9 cellular contexts compared by ENCODE assay signal in the genomic region with DNA sequence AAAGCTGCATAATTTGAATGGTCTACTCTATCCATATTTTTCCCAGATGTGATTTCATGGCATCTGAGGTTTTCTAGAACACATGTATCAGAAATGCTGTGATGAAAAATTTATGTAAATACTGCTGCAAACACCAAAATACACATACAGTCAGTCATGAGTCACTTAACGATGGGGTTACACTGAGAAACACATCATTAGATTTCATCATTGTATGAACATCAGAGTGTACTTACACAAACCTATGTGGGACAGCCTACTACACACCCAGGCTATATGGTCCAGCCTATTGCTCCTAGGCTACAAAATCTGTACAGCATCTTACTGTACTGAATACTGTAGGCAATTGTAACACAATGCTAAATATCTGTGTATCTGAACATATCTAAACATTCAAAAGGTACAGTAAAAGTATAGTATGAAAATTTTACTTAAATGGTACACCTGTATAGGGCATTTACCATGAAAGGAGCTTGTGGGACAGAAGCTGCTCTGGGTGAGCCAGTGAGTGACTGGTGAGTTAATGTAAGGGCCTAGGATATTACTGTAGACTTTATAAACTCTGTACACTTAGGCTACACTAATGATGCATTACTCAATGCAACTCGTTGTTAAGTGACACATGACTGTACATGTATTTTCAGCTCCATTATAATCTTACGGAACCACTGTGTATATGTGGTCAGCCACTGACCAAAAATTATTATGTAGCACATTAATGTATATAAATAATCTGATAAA. TPM values are rescaled to one million over a fixed set of nuclear protein-coding genes. Genes with fewer than 3 reads are reported as not detected.
DNase-seq lines count a peak whose midpoint lies in the region; ATAC-seq, FAIRE-seq and TF ChIP-seq lines count a peak whose summit lies in the region.
"Had no signal": no experiment of that assay in that cellular context is flagged by ENCODE, and none has a peak within 500 bp of the region (broad histone marks: within the 10 kb centered on the region; RNA-seq: fewer than 3 reads in every experiment).

No MANE protein-coding gene starts in this region.

- no peaks in the 10 kb centered on the region for H3K9me3 ChIP-seq in HEK293 (ENCODE audit: control insufficient read depth, insufficient read depth, low read depth, low read length)
- H3K9me3 ChIP-seq in keratinocyte (ENCODE audit: control insufficient read depth, low read depth, low read length), result no peaks in the 10 kb centered on the region
- H3K9me3 ChIP-seq: tibial nerve had no signal

- H3K27ac Mint-ChIP-seq in activated CD8-positive, alpha-beta T cell treated with anti-CD3 and anti-CD28 coated beads, Interleukin-2, amount 10 ng/mL, durations not matched to agents 7 days and 5 days, result no peak overlapping the region

- H3K27ac ChIP-seq in HEK293 (ENCODE audit: extremely low read depth, low read depth, low read length) (no peak overlapping the region), keratinocyte (ENCODE audit: control insufficient read depth, insufficient read depth, low read length) (peak overlapping the region; percentile 81)
- H3K27ac ChIP-seq: tibial nerve had no signal

- peak; percentile 79 for FAIRE-seq in keratinocyte (lab: Jason Lieb, UNC)

- no peak overlapping the region for H2AFZ ChIP-seq in keratinocyte (ENCODE audit: control insufficient read depth, low read length)

- peak; percentile 34 for DNase-seq in AG20443 (ENCODE audit: low spot score)
- DNase-seq in activated CD8-positive, alpha-beta T cell treated with anti-CD3 and anti-CD28 coated beads, Interleukin-2, amount 10 ng/mL, durations not matched to agents 7 days and 5 days, result no peak
- DNase-seq in keratinocyte (ENCODE audit: low read depth, low spot score), result no peak
- no peak for DNase-seq in activated gamma-delta T cell treated with Interleukin-2 at 50 U/mL for 16 hours
- no peak for DNase-seq in SKM-1 treated with dmso at 0.1 percent for 144 hours (lab: John Stamatoyannopoulos, UW; ENCODE audit: unreplicated experiment)
- no peak for DNase-seq in cortex of kidney (lab: John Stamatoyannopoulos, UW)

- H3K4me3 ChIP-seq in HEK293 (ENCODE audit: low read depth, low read length), result no peak overlapping the region
- H3K4me3 ChIP-seq in keratinocyte (ENCODE audit: control insufficient read depth in 2 of 3, extremely low read depth in 1 of 3, insufficient read depth in 2 of 3, low read depth in 1 of 3, low read length in 3 of 3), result no peak overlapping the region
- H3K4me3 ChIP-seq: tibial nerve had no signal

- CTCF ChIA-PET in HEK293 (lab: Yijun Ruan, JAX), result interaction anchor here (0.6 to 2.3 kb wide), 5 partner anchors 10 to 250 kb away, joined by 3 to 6 read pairs (median 3); no protein-coding TSS in a partner anchor
- CTCF ChIA-PET in activated CD8-positive, alpha-beta T cell treated with anti-CD3 and anti-CD28 coated beads, Interleukin-2, amount 10 ng/mL, durations not matched to agents 7 days and 5 days (lab: Charles Lee), result interaction anchor here (0.7 to 1.6 kb wide), 4 partner anchors 13 to 580 kb away, joined by 3 to 5 read pairs (median 3); no protein-coding TSS in a partner anchor

- peak overlapping the region; percentile 4 for H3K4me2 ChIP-seq in keratinocyte (ENCODE audit: control insufficient read depth, extremely low read depth, insufficient read depth, low read depth, low read length)

- peaks cover 15% of the 10 kb centered on the region for H3K4me1 ChIP-seq in HEK293 (ENCODE audit: control insufficient read depth, insufficient read depth, low read length)
- H3K4me1 ChIP-seq in keratinocyte (ENCODE audit: control insufficient read depth, extremely low read depth, insufficient read depth, low read length), result peaks cover 29% of the 10 kb centered on the region

- H3K27me3 ChIP-seq in keratinocyte (ENCODE audit: control insufficient read depth, extremely low read depth, insufficient read depth, low read length), result no peaks in the 10 kb centered on the region
- H3K27me3 ChIP-seq: tibial nerve had no signal

- peaks cover 12% of the 10 kb centered on the region for H3K36me3 Mint-ChIP-seq in activated CD8-positive, alpha-beta T cell treated with anti-CD3 and anti-CD28 coated beads, Interleukin-2, amount 10 ng/mL, durations not matched to agents 7 days and 5 days (ENCODE audit: low read depth)

- TF ChIP-seq CTCF in HEK293 (tag by site-specific recombination; IDR thresholded peaks at IDR 0.05) (no peak), keratinocyte (optimal IDR thresholded peaks at IDR 0.05 in 1 of 3, IDR thresholded peaks at IDR 0.05 in 1 of 3, conservative IDR thresholded peaks at IDR 0.05 in 1 of 3; ENCODE audit: extremely low read depth in 1 of 3, insufficient read depth in 2 of 3, low read length in 3 of 3) (no peak)

- H4K20me1 ChIP-seq in keratinocyte (ENCODE audit: control insufficient read depth, extremely low read depth, insufficient read depth, low read length), result no peaks in the 10 kb centered on the region

- no peaks in the 10 kb centered on the region for H3K9me1 ChIP-seq in keratinocyte (ENCODE audit: control insufficient read depth, extremely low read depth, insufficient read depth, low read length)

- dilution Hi-C loops in keratinocyte (cut with MboI; ENCODE audit: extremely low pct_ligation_motif_present, low sequenced_read_pairs), result no loop called here

- H3K9me3 Mint-ChIP-seq in activated CD8-positive, alpha-beta T cell treated with anti-CD3 and anti-CD28 coated beads, Interleukin-2, amount 10 ng/mL, durations not matched to agents 7 days and 5 days (ENCODE audit: insufficient read depth), result no peaks in the 10 kb centered on the region

- peaks cover 69% of the 10 kb centered on the region for H3K79me2 ChIP-seq in keratinocyte (ENCODE audit: control insufficient read depth, insufficient read depth, low read length)

- POLR2A ChIA-PET in HEK293 (lab: Yijun Ruan, JAX), result interaction anchor here (1.0 kb wide), 1 partner anchor 61 kb away, joined by 3 read pairs; a partner anchor contains a TSS
- POLR2A ChIA-PET in activated CD8-positive, alpha-beta T cell treated with anti-CD3 and anti-CD28 coated beads, Interleukin-2, amount 10 ng/mL, durations not matched to agents 7 days and 5 days (lab: Charles Lee), result no interaction called here

- peak; percentile 27 for ATAC-seq in activated CD8-positive, alpha-beta T cell treated with anti-CD3 and anti-CD28 coated beads, Interleukin-2, amount 10 ng/mL, durations not matched to agents 7 days and 5 days
- no peak for ATAC-seq in GM18861 (IDR thresholded peaks at IDR 0.05; ENCODE audit: unreplicated experiment)

- H3K27me3 Mint-ChIP-seq in activated CD8-positive, alpha-beta T cell treated with anti-CD3 and anti-CD28 coated beads, Interleukin-2, amount 10 ng/mL, durations not matched to agents 7 days and 5 days (ENCODE audit: low read depth), result no peaks in the 10 kb centered on the region

- H3K9ac ChIP-seq in keratinocyte (ENCODE audit: control insufficient read depth, extremely low read depth, insufficient read depth, low read length), result peak overlapping the region; percentile 23

- H3K4me1 Mint-ChIP-seq in activated CD8-positive, alpha-beta T cell treated with anti-CD3 and anti-CD28 coated beads, Interleukin-2, amount 10 ng/mL, durations not matched to agents 7 days and 5 days (ENCODE audit: low read depth), result peaks cover 15% of the 10 kb centered on the region

- no peaks in the 10 kb centered on the region; a peak in 1 of 3 replicates for H3K36me3 ChIP-seq in HEK293 (ENCODE audit: control insufficient read depth in 2 of 2, insufficient read depth in 1 of 2, low read length in 2 of 2)
- no peaks in the 10 kb centered on the region for H3K36me3 ChIP-seq in keratinocyte (ENCODE audit: control insufficient read depth in 2 of 2, extremely low read depth in 1 of 2, insufficient read depth in 2 of 2, low read length in 2 of 2)

- no peak overlapping the region for H3K4me3 Mint-ChIP-seq in activated CD8-positive, alpha-beta T cell treated with anti-CD3 and anti-CD28 coated beads, Interleukin-2, amount 10 ng/mL, durations not matched to agents 7 days and 5 days

TF ChIP-seq in HEK293, 187 proteins besides CTCF, POLR2A, EP300 and RAD21 (continues in another document):
- TF ChIP-seq ZBTB48 (tag by site-specific recombination; IDR thresholded peaks at IDR 0.05), result no peak
- TF ChIP-seq ZNF473 (tag by site-specific recombination; IDR thresholded peaks at IDR 0.05), result no peak
- peak; percentile 77 for TF ChIP-seq SP7 (tag by site-specific recombination; IDR thresholded peaks at IDR 0.05)
- TF ChIP-seq, protein P1, sequence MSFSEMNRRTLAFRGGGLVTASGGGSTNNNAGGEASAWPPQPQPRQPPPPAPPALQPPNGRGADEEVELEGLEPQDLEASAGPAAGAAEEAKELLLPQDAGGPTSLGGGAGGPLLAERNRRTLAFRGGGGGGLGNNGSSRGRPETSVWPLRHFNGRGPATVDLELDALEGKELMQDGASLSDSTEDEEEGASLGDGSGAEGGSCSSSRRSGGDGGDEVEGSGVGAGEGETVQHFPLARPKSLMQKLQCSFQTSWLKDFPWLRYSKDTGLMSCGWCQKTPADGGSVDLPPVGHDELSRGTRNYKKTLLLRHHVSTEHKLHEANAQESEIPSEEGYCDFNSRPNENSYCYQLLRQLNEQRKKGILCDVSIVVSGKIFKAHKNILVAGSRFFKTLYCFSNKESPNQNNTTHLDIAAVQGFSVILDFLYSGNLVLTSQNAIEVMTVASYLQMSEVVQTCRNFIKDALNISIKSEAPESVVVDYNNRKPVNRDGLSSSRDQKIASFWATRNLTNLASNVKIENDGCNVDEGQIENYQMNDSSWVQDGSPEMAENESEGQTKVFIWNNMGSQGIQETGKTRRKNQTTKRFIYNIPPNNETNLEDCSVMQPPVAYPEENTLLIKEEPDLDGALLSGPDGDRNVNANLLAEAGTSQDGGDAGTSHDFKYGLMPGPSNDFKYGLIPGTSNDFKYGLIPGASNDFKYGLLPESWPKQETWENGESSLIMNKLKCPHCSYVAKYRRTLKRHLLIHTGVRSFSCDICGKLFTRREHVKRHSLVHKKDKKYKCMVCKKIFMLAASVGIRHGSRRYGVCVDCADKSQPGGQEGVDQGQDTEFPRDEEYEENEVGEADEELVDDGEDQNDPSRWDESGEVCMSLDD (tag by site-specific recombination; IDR thresholded peaks at IDR 0.05), result no peak
- no peak for TF ChIP-seq ZNF792 (tag by site-specific recombination; IDR thresholded peaks at IDR 0.05)
- no peak for TF ChIP-seq WT1 (tag by site-specific recombination; IDR thresholded peaks at IDR 0.05)
- TF ChIP-seq ZNF394 (tag by site-specific recombination; IDR thresholded peaks at IDR 0.05; ENCODE audit: borderline replicate concordance), result no peak

RNA-seq across cellular contexts. Expression of a gene that starts 33.5 kb away (rescaled TPM):
- 10 to 100 TPM; 12.3 to 13.3 TPM for total RNA-seq in activated CD8-positive, alpha-beta T cell treated with anti-CD3 and anti-CD28 coated beads, Interleukin-2, amount 10 ng/mL, durations not matched to agents 7 days and 5 days
- 16.2 to 22.5 TPM (median 18.8 TPM) in 3 replicates for polyA plus RNA-seq in keratinocyte
- 36.7 TPM for polyA plus RNA-seq in keratinocyte (2011; ENCODE audit: low read depth)
- 15.8 and 22.6 TPM in 2 replicates for polyA plus RNA-seq in keratinocyte (2011; cell fraction: cytosol; rRNA removed)
- polyA plus RNA-seq in keratinocyte (2011; cell fraction: nucleus; rRNA removed), result 11.1 and 13.6 TPM in 2 replicates
- 19.1 and 21.6 TPM in 2 replicates for polyA plus RNA-seq in keratinocyte (2012; ENCODE audit: low replicate concordance)
- 2.7 to 7.1 TPM (median 3.4 TPM) in 3 replicates for polyA minus RNA-seq in keratinocyte
- polyA minus RNA-seq in keratinocyte (2011; cell fraction: cytosol; rRNA and poly(A)+ RNA removed), result 5.6 TPM
- polyA minus RNA-seq in keratinocyte (2011; cell fraction: nucleus; rRNA and poly(A)+ RNA removed), result 3.2 and 3.5 TPM in 2 replicates
